ENCODE assay signal across 7 cellular contexts in genomic region chr11:132941024-132941646, GRCh38.
A peak's percentile ranks its signal among the peaks of the same experiment; 100 is the strongest.
DNase-seq lines count a peak whose midpoint lies in the region; ATAC-seq, FAIRE-seq and TF ChIP-seq lines count a peak whose summit lies in the region.

No MANE protein-coding gene starts in this region.

- no peak overlapping the region for H3K9ac ChIP-seq in kidney (ENCODE audit: low read length in 2 of 2)

- H3K9me3 ChIP-seq in kidney (ENCODE audit: control insufficient read depth in 1 of 2, low read length in 2 of 2) = no peaks in the 10 kb centered on the region

- H3K27me3 Mint-ChIP-seq in activated CD8-positive, alpha-beta T cell treated with anti-CD3 and anti-CD28 coated beads for 36 hours = peaks cover 31% of the 10 kb centered on the region

- intact Hi-C loops in activated CD8-positive, alpha-beta T cell treated with anti-CD3 and anti-CD28 coated beads for 36 hours (cut with micrococcal nuclease) = no loop called here
- intact Hi-C loops in kidney (cut with DNase I) = no loop called here

- POLR2A ChIA-PET in activated CD8-positive, alpha-beta T cell treated with anti-CD3 and anti-CD28 coated beads for 36 hours (lab: Charles Lee) = no interaction called here

- peaks cover 0 to 4% of the 10 kb centered on the region in 2 donors for H3K4me1 ChIP-seq in kidney (ENCODE audit: control insufficient read depth in 1 of 2, insufficient read depth in 1 of 2, low read depth in 1 of 2, low read length in 2 of 2)

- H3K9me3 Mint-ChIP-seq in activated CD8-positive, alpha-beta T cell treated with anti-CD3 and anti-CD28 coated beads for 36 hours = no peaks in the 10 kb centered on the region

- DNase-seq in EH (ENCODE audit: low read depth) (peak; percentile 56), KG1 (lab: John Stamatoyannopoulos, UW) (peak; percentile 28), kidney (no peak), T-helper 1 cell (no peak)
- peak; percentile 38 for DNase-seq in activated CD8-positive, alpha-beta T cell treated with anti-CD3 and anti-CD28 coated beads for 36 hours

- peak; percentile 58 for FAIRE-seq in kidney (lab: Jason Lieb, UNC)

- H3K36me3 Mint-ChIP-seq in activated CD8-positive, alpha-beta T cell treated with anti-CD3 and anti-CD28 coated beads for 36 hours (ENCODE audit: low read depth) = no peaks in the 10 kb centered on the region

- no peak overlapping the region for H3K27ac Mint-ChIP-seq in activated CD8-positive, alpha-beta T cell treated with anti-CD3 and anti-CD28 coated beads for 36 hours

- CTCF ChIA-PET in activated CD8-positive, alpha-beta T cell treated with anti-CD3 and anti-CD28 coated beads for 36 hours (lab: Charles Lee) = interaction anchor here (0.5 to 2.7 kb wide), 27 partner anchors 10 to 1193 kb away, joined by 3 to 30 read pairs (median 3); no protein-coding TSS in a partner anchor

- peaks cover 6% of the 10 kb centered on the region for H3K4me1 Mint-ChIP-seq in activated CD8-positive, alpha-beta T cell treated with anti-CD3 and anti-CD28 coated beads for 36 hours (ENCODE audit: low read depth)

- H3K27ac ChIP-seq in kidney (ENCODE audit: low read depth in 2 of 2, low read length in 2 of 2) = no peak overlapping the region

- H3K4me3 Mint-ChIP-seq in activated CD8-positive, alpha-beta T cell treated with anti-CD3 and anti-CD28 coated beads for 36 hours = no peak overlapping the region

- no peak overlapping the region for H3K4me3 ChIP-seq in kidney (ENCODE audit: low read length in 2 of 2)

- ATAC-seq in activated CD8-positive, alpha-beta T cell treated with anti-CD3 and anti-CD28 coated beads for 36 hours = no peak
- ATAC-seq in HG02588 (IDR thresholded peaks at IDR 0.05; ENCODE audit: unreplicated experiment) (no peak), HG03342 (IDR thresholded peaks at IDR 0.05; ENCODE audit: unreplicated experiment) (no peak)

- TF ChIP-seq CTCF in activated CD8-positive, alpha-beta T cell treated with anti-CD3 and anti-CD28 coated beads for 36 hours (IDR thresholded peaks at IDR 0.05) = peak; percentile 79
- peak; percentile 84 for TF ChIP-seq CTCF in kidney (IDR thresholded peaks at IDR 0.05; ENCODE audit: borderline replicate concordance, extremely low read depth, insufficient read depth)

- H3K36me3 ChIP-seq in kidney (ENCODE audit: control insufficient read depth in 1 of 2, insufficient read depth in 2 of 2, low read length in 2 of 2) = no peaks in the 10 kb centered on the region

Comparison
In these comparisons a context has a peak if more than half of its experiments do, and no peak if none do; other contexts are left out.
1. DNase-seq: peak in EH (single experiment), KG1 (single experiment) and activated CD8-positive, alpha-beta T cell treated with anti-CD3 and anti-CD28 coated beads for 36 hours (single experiment); none in kidney (single experiment) and T-helper 1 cell (0 of 5).